Comparison of ENCODE assay signal across 8 cellular contexts in the genomic region with DNA sequence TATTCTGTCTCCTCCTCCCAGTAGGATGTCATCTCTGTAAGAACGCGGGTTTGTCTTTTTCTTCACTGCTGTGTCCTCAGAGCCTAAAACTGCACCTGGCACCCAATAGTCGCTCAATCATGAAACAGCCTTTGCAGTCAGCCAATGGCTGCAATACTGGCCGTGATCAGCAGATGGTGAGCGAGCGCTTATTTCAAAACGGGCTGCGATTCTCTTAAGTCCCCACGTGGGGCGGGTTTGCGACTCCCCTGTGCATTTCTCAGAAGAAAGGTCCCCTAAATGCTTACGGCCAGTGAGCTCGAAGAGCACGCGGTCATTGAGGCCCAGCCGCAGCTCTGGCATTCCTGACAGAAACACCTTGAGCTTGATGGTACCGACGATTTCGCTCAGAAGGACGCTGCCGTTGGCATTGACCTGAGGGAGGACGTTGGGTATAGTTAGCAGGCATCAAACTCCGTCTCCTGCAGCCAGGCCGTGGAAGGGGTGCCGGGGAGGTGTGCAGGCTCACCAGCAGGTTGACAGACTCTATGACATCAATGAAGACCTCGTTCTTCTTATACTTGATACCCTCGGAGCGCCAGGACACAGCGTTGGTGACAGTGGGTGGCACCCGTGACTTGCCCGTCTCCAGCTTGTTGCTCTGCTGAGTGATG. TPM values are rescaled to one million over a fixed set of nuclear protein-coding genes. Genes with fewer than 3 reads are reported as not detected.
DNase-seq lines count a peak whose midpoint lies in the region; ATAC-seq and TF ChIP-seq lines count a peak whose summit lies in the region.

No MANE protein-coding gene starts in this region.

- no peak overlapping the region for H3K27ac ChIP-seq in BLaER1 treated with 17β-estradiol and CSF1 and Interleukin-3, amounts not matched to agents 10 nM and 100 nM

- no peaks in the 10 kb centered on the region for H3K27me3 ChIP-seq in BLaER1 treated with 17β-estradiol and CSF1 and Interleukin-3, amounts not matched to agents 10 nM and 100 nM

- TF ChIP-seq POLR2A in lower leg skin (IDR thresholded peaks at IDR 0.05), result no peak

- peaks cover 20% of the 10 kb centered on the region for H3K4me1 Mint-ChIP-seq in HFFc6 (ENCODE audit: low read depth)

- H3K4me3 Mint-ChIP-seq in HFFc6, result no peak overlapping the region

- peak; percentile 78 for DNase-seq in HFFc6
- peak; percentile 67 for DNase-seq in NCI-H524 treated with DMSO at 0.1 percent for 48 hours (lab: John Stamatoyannopoulos, UW)
- peak; percentile 95 for DNase-seq in activated CD4-positive, alpha-beta T cell treated with anti-CD3 and anti-CD28 coated beads for 48 hours
- peak; percentile 95 for DNase-seq in dedifferentiated amniotic fluid mesenchymal stem cell (ENCODE audit: extremely low spot score)
- DNase-seq in lower leg skin (ENCODE audit: low spot score in 2 of 2), result peak; percentile 89 to 97
- DNase-seq in stimulated activated CD4-positive, alpha-beta T cell treated with anti-CD3 and anti-CD28 coated beads, Interleukin-4, amount 100 ng/mL, for 48 hours (ENCODE audit: low read depth in 2 of 2), result peak; percentile 87 to 88

- intact Hi-C loops in lower leg skin (cut with DNase I; ENCODE audit: low total_unique reads), result loop anchor here (5.0 kb wide), 1 partner anchor 116 kb away; no protein-coding TSS in a partner anchor

- no peaks in the 10 kb centered on the region for H4K20me1 ChIP-seq in BLaER1 treated with 17β-estradiol and CSF1 and Interleukin-3, amounts not matched to agents 10 nM and 100 nM

- no peak for ATAC-seq in GM18519 (IDR thresholded peaks at IDR 0.05; ENCODE audit: low FRiP score, unreplicated experiment)

- H3K9me3 ChIP-seq in BLaER1 treated with 17β-estradiol and CSF1 and Interleukin-3, amounts not matched to agents 10 nM and 100 nM (replicated peaks in 1 of 11), result no peaks in the 10 kb centered on the region

- H3K9me3 Mint-ChIP-seq in HFFc6, result no peaks in the 10 kb centered on the region

- no peak overlapping the region for H3K27ac Mint-ChIP-seq in HFFc6

- H3K27me3 Mint-ChIP-seq in HFFc6 (ENCODE audit: insufficient read depth), result peaks cover 6% of the 10 kb centered on the region

- H3K9ac ChIP-seq in BLaER1 treated with 17β-estradiol and CSF1 and Interleukin-3, amounts not matched to agents 10 nM and 100 nM, result peak overlapping the region in 3 of 11 experiments; percentile 31 to 39 (median 38); a peak in 3 of 22 replicates

- H3K4me1 ChIP-seq in BLaER1 treated with 17β-estradiol and CSF1 and Interleukin-3, amounts not matched to agents 10 nM and 100 nM, result peaks cover 7 to 32% (median 23%) of the 10 kb centered on the region in 10 experiments; a peak in 19 of 20 replicates

- peak; percentile 96 for TF ChIP-seq CTCF in HFFc6 (IDR thresholded peaks at IDR 0.05)
- peak in 2 of 3 donors; percentile 90 to 98 for TF ChIP-seq CTCF in lower leg skin (IDR thresholded peaks at IDR 0.05)

- peak overlapping the region in 10 of 11 experiments; percentile 32 to 93 (median 46); a peak in 15 of 22 replicates for H3K4me2 ChIP-seq in BLaER1 treated with 17β-estradiol and CSF1 and Interleukin-3, amounts not matched to agents 10 nM and 100 nM

- no peak overlapping the region for H3K4me3 ChIP-seq in BLaER1 treated with 17β-estradiol and CSF1 and Interleukin-3, amounts not matched to agents 10 nM and 100 nM
- H3K4me3 ChIP-seq in lower leg skin (ENCODE audit: low read depth, poor library complexity, severe bottlenecking), result no peak overlapping the region

- H3K36me3 Mint-ChIP-seq in HFFc6 (ENCODE audit: low read depth), result no peaks in the 10 kb centered on the region

- 25% methylated on average over 31 of the region's 31 CpGs for WGBS in lower leg skin, 2 donors

- H3K36me3 ChIP-seq in BLaER1 treated with 17β-estradiol and CSF1 and Interleukin-3, amounts not matched to agents 10 nM and 100 nM, result no peaks in the 10 kb centered on the region

RNA-seq across cellular contexts. Expression of a gene that starts 6.0 kb away (rescaled TPM):
- 1 to 10 TPM in 1 of 6 experiments, under 1 TPM in 2, not detected in 3; 0.12 to 1.3 (median 0.59) TPM for total RNA-seq in HFFc6 (2021; fragmentation: NEBNext Ultra II Directional; extraction: Animal tissue kit (Norgen Biotek cat#: 25700))
- total RNA-seq in lower leg skin, result 10 to 100 TPM; 61.3 to 70.3 (median 63.8) TPM

RNA-seq across cellular contexts. Expression of a gene that starts 12.3 kb away (rescaled TPM):
- total RNA-seq in HFFc6 (2021; fragmentation: NEBNext Ultra II Directional; extraction: Animal tissue kit (Norgen Biotek cat#: 25700)), result 10 to 100 TPM in 5 of 6 experiments, 1 to 10 TPM in 1; 8.0 to 14.7 (median 13.2) TPM
- 10 to 100 TPM; 11.4 to 14.8 (median 12.8) TPM for total RNA-seq in lower leg skin

RNA-seq across cellular contexts. Expression of a gene that starts 15.3 kb away (rescaled TPM):
- 10 to 100 TPM; 12.8 to 20.2 (median 17.5) TPM for total RNA-seq in HFFc6 (2021; fragmentation: NEBNext Ultra II Directional; extraction: Animal tissue kit (Norgen Biotek cat#: 25700))
- 10 to 100 TPM; 23.8 to 59.3 (median 29.4) TPM for total RNA-seq in lower leg skin

RNA-seq across cellular contexts. Expression of a gene that starts 37.4 kb away (rescaled TPM):
- 10 to 100 TPM; 19.4 to 24.5 (median 22.5) TPM for total RNA-seq in HFFc6 (2021; fragmentation: NEBNext Ultra II Directional; extraction: Animal tissue kit (Norgen Biotek cat#: 25700))
- 100 to 1,000 TPM in 1 of 4 donors, 10 to 100 TPM in 3; 58.5 to 106 (median 71.4) TPM for total RNA-seq in lower leg skin

RNA-seq across cellular contexts. Expression of a gene that starts 44.2 kb away (rescaled TPM):
- total RNA-seq in HFFc6 (2021; fragmentation: NEBNext Ultra II Directional; extraction: Animal tissue kit (Norgen Biotek cat#: 25700)), result 100 to 1,000 TPM; 156 to 190 (median 166) TPM
- total RNA-seq in lower leg skin, result 100 to 1,000 TPM; 100 to 180 (median 129) TPM

Comparison
In these comparisons a context has a peak if more than half of its experiments do, and no peak if none do; other contexts are left out.
1. RNA of a gene that starts 6.0 kb away (total RNA-seq): 61.3 to 70.3 TPM in lower leg skin; 0.12 to 1.3 TPM in HFFc6; every median in the first group is over 10 times any median in the second.
2. Peak in every context shown above with its lines, with median percentiles within 50 percentile points of each other: DNase-seq.